In the genomic region with DNA sequence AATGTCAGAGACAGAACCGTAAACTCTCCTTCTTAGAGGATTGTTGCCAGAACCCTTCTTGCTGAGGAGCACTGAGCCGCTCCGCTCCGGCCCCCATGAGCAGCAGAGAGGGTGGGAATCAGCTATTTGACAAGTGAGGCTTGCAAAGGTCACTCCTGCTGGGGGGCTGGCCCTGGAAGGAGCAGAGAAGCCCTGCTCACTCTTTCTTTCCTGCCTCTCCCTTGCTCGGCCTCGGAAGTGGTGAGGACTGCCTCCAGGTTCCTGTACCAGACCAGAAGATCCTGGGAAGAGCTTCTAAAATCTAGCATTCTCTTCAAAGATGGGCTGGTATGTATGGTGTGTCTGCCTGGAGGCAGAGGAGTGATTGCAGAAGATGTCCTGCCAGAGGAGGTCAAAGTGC, we compare ENCODE assay signal across 27 cellular contexts.
"Had no signal": no experiment of that assay in that cellular context is flagged by ENCODE, and none has a peak within 500 bp of the region (broad histone marks: within the 10 kb centered on the region; RNA-seq: fewer than 3 reads in every experiment).

No MANE protein-coding gene starts in this region.

- H3K27ac Mint-ChIP-seq: naive thymus-derived CD8-positive, alpha-beta T cell; nephron progenitor cell; stimulated activated effector memory CD8-positive, alpha-beta T cell treated with anti-CD3 and anti-CD28 coated beads, Interleukin-12 subunit alpha, Interleukin-12 subunit beta, amount 100 ng/mL, for 72 hours; stimulated activated naive B cell treated with anti-CD40 and anti-IgM and Interleukin-4, amounts not matched to agents 10 μg/mL and 1 μg/mL and 100 μg/mL, for 72 hours; stimulated activated naive CD8-positive, alpha-beta T cell treated with anti-CD3 and anti-CD28 coated beads, Interleukin-15, Interleukin-2, amounts not matched to agents 100 ng/mL and 50 ng/mL, for 24 hours had no signal

- DNase-seq: naive B cell; naive thymus-derived CD8-positive, alpha-beta T cell; nephron progenitor cell; nucleus accumbens; pancreas; psoas muscle; right cardiac atrium; right lobe of liver; sigmoid colon; small intestine; stimulated activated CD4-positive, alpha-beta T cell treated with anti-CD3 and anti-CD28 coated beads, Interleukin-12 subunit alpha, Interleukin-12 subunit beta, amount 100 ng/mL, for 4 hours; stimulated activated CD4-positive, alpha-beta T cell treated with anti-CD3 and anti-CD28 coated beads, Interleukin-2, amount 100 ng/mL, for 24 hours; stimulated activated CD4-positive, alpha-beta T cell treated with anti-CD3 and anti-CD28 coated beads, Interleukin-2, amount 100 ng/mL, for 48 hours; stimulated activated CD4-positive, alpha-beta T cell treated with anti-CD3 and anti-CD28 coated beads, Interleukin-4, amount 100 ng/mL, for 24 hours; stimulated activated naive B cell treated with anti-CD40 and anti-IgM and Interleukin-4, amounts not matched to agents 10 μg/mL and 1 μg/mL and 100 μg/mL, for 72 hours; stimulated activated naive CD4-positive, alpha-beta T cell treated with Interleukin-2 at 50 U/mL for 16 hours; stomach; thyroid gland; upper lobe of left lung; uterus had no signal

- H3K9me3 ChIP-seq: neutrophil, pancreas, psoas muscle, right lobe of liver, sigmoid colon, stomach, thoracic aorta, thyroid gland, tibial nerve, upper lobe of left lung, uterus had no signal

- H3K36me3 ChIP-seq: neutrophil, pancreas, right lobe of liver, sigmoid colon, stomach, thoracic aorta, thyroid gland, tibial nerve, upper lobe of left lung, uterus had no signal

- H3K9me3 Mint-ChIP-seq: naive B cell; naive thymus-derived CD8-positive, alpha-beta T cell; natural killer cell treated with Interleukin-12 subunit alpha and Interleukin-12 subunit beta and Interleukin-15 and Interleukin-18, amount 100 ng/mL, for 72 hours; nephron progenitor cell; neural crest cell; stimulated activated effector memory CD8-positive, alpha-beta T cell treated with anti-CD3 and anti-CD28 coated beads, Interleukin-12 subunit alpha, Interleukin-12 subunit beta, amount 100 ng/mL, for 72 hours; stimulated activated naive B cell treated with anti-CD40 and anti-IgM and Interleukin-4, amounts not matched to agents 10 μg/mL and 1 μg/mL and 100 μg/mL, for 72 hours; stimulated activated naive CD8-positive, alpha-beta T cell treated with anti-CD3 and anti-CD28 coated beads, Interleukin-15, Interleukin-2, amounts not matched to agents 100 ng/mL and 50 ng/mL, for 24 hours had no signal

- H3K27ac ChIP-seq: neutrophil, pancreas, psoas muscle, right lobe of liver, sigmoid colon, stomach, thyroid gland, tibial nerve, upper lobe of left lung, uterus had no signal

- ATAC-seq: naive thymus-derived CD8-positive, alpha-beta T cell; natural killer cell treated with Interleukin-12 subunit alpha and Interleukin-12 subunit beta and Interleukin-15 and Interleukin-18, amount 100 ng/mL, for 72 hours; pancreas; psoas muscle; right cardiac atrium; right lobe of liver; stimulated activated effector memory CD8-positive, alpha-beta T cell treated with anti-CD3 and anti-CD28 coated beads, Interleukin-12 subunit alpha, Interleukin-12 subunit beta, amount 100 ng/mL, for 72 hours; stimulated activated naive B cell treated with anti-CD40 and anti-IgM and Interleukin-4, amounts not matched to agents 10 μg/mL and 1 μg/mL and 100 μg/mL, for 72 hours had no signal

- H3K4me1 Mint-ChIP-seq: stimulated activated effector memory CD8-positive, alpha-beta T cell treated with anti-CD3 and anti-CD28 coated beads, Interleukin-12 subunit alpha, Interleukin-12 subunit beta, amount 100 ng/mL, for 72 hours had no signal

- H3K4me3 ChIP-seq: pancreas, psoas muscle, right lobe of liver, sigmoid colon, stomach, thoracic aorta, thyroid gland, tibial nerve, upper lobe of left lung, uterus had no signal

- H3K27me3 Mint-ChIP-seq: naive B cell; stimulated activated naive B cell treated with anti-CD40 and anti-IgM and Interleukin-4, amounts not matched to agents 10 μg/mL and 1 μg/mL and 100 μg/mL, for 72 hours had no signal

- H3K27me3 ChIP-seq: pancreas, right lobe of liver, stomach, thyroid gland, upper lobe of left lung, uterus had no signal

- H3K4me3 Mint-ChIP-seq: naive B cell; naive thymus-derived CD8-positive, alpha-beta T cell; natural killer cell treated with Interleukin-12 subunit alpha and Interleukin-12 subunit beta and Interleukin-15 and Interleukin-18, amount 100 ng/mL, for 72 hours; nephron progenitor cell; neural crest cell; stimulated activated effector memory CD8-positive, alpha-beta T cell treated with anti-CD3 and anti-CD28 coated beads, Interleukin-12 subunit alpha, Interleukin-12 subunit beta, amount 100 ng/mL, for 72 hours; stimulated activated naive B cell treated with anti-CD40 and anti-IgM and Interleukin-4, amounts not matched to agents 10 μg/mL and 1 μg/mL and 100 μg/mL, for 72 hours; stimulated activated naive CD8-positive, alpha-beta T cell treated with anti-CD3 and anti-CD28 coated beads, Interleukin-15, Interleukin-2, amounts not matched to agents 100 ng/mL and 50 ng/mL, for 24 hours had no signal

- H3K4me1 ChIP-seq: psoas muscle, sigmoid colon, upper lobe of left lung, uterus had no signal

- H3K36me3 Mint-ChIP-seq: naive B cell; naive thymus-derived CD8-positive, alpha-beta T cell; natural killer cell treated with Interleukin-12 subunit alpha and Interleukin-12 subunit beta and Interleukin-15 and Interleukin-18, amount 100 ng/mL, for 72 hours; stimulated activated effector memory CD8-positive, alpha-beta T cell treated with anti-CD3 and anti-CD28 coated beads, Interleukin-12 subunit alpha, Interleukin-12 subunit beta, amount 100 ng/mL, for 72 hours; stimulated activated naive B cell treated with anti-CD40 and anti-IgM and Interleukin-4, amounts not matched to agents 10 μg/mL and 1 μg/mL and 100 μg/mL, for 72 hours had no signal
